ENCODE assay signal across 24 cellular contexts in genomic region chr7:134042307-134042706, GRCh38.
DNase-seq lines count a peak whose midpoint lies in the region; ATAC-seq, FAIRE-seq and TF ChIP-seq lines count a peak whose summit lies in the region.
"Had no signal": no experiment of that assay in that cellular context is flagged by ENCODE, and none has a peak within 500 bp of the region (broad histone marks: within the 10 kb centered on the region; RNA-seq: fewer than 3 reads in every experiment).

No MANE protein-coding gene starts in this region.

- H3K36me3 ChIP-seq in liver (ENCODE audit: control insufficient read depth in 4 of 4, insufficient read depth in 3 of 4, low read depth in 1 of 4, low read length in 3 of 4) (no peaks in the 10 kb centered on the region), HepG2 (replicated peaks in 1 of 2; ENCODE audit: control insufficient read depth in 1 of 2, insufficient read depth in 2 of 2, low read length in 2 of 2) (no peaks in the 10 kb centered on the region)

- DNase-seq in HepG2 (ENCODE audit: low spot score) = no peak
- peak; percentile 39 for DNase-seq in OCI-M1 (lab: John Stamatoyannopoulos, UW)
- peak; percentile 21 for DNase-seq in left kidney (ENCODE audit: low read depth, low spot score)
- no peak for DNase-seq in COLO829 (ENCODE audit: low spot score)
- no peak for DNase-seq in HUDEP-2 (lab: John Stamatoyannopoulos, UW; ENCODE audit: unreplicated experiment in 76 of 76)
- no peak for DNase-seq in activated CD8-positive, alpha-beta T cell treated with anti-CD3 and anti-CD28 coated beads for 36 hours
- no peak for DNase-seq in NCI-H2227 (lab: John Stamatoyannopoulos, UW; ENCODE audit: unreplicated experiment)
- DNase-seq: 8988T; C1 segment of cervical spinal cord; Calu3; CD8-positive, alpha-beta T cell; DMS153; H7; HFFc6; KBM-7; NCI-H1417; NCI-H1694 treated with DMSO at 0.1 percent for 48 hours; NCI-H2081 treated with DMSO at 0.1 percent for 48 hours; NCI-H2171 treated with DMSO at 0.1 percent for 48 hours; NCI-H446; NCI-H526 treated with DMSO at 0.1 percent for 48 hours had no signal

- H3K27ac Mint-ChIP-seq in activated CD8-positive, alpha-beta T cell treated with anti-CD3 and anti-CD28 coated beads for 36 hours = no peak overlapping the region
- H3K27ac Mint-ChIP-seq: CD8-positive, alpha-beta T cell; HFFc6 had no signal

- no peak overlapping the region for H3K4me2 ChIP-seq in HepG2 (ENCODE audit: low read depth, low read length)

- no peaks in the 10 kb centered on the region for H3K4me1 Mint-ChIP-seq in activated CD8-positive, alpha-beta T cell treated with anti-CD3 and anti-CD28 coated beads for 36 hours (ENCODE audit: low read depth)

- TF ChIP-seq EP300 in HepG2 (IDR thresholded peaks at IDR 0.05; ENCODE audit: low read depth in 2 of 2, low read length in 2 of 2) (no peak), HepG2 (CRISPR knock-in tag; IDR thresholded peaks at IDR 0.05; ENCODE audit: borderline replicate concordance) (no peak)

- H3K4me3 Mint-ChIP-seq in activated CD8-positive, alpha-beta T cell treated with anti-CD3 and anti-CD28 coated beads for 36 hours = no peak overlapping the region
- H3K4me3 Mint-ChIP-seq: CD8-positive, alpha-beta T cell; HFFc6 had no signal

- H3K36me3 Mint-ChIP-seq in activated CD8-positive, alpha-beta T cell treated with anti-CD3 and anti-CD28 coated beads for 36 hours (ENCODE audit: low read depth) = peaks cover 5% of the 10 kb centered on the region

- H3K9me3 ChIP-seq in liver (ENCODE audit: control insufficient read depth in 4 of 4, low read length in 3 of 4) (no peaks in the 10 kb centered on the region), HepG2 (ENCODE audit: low read length) (no peaks in the 10 kb centered on the region)

- H3K4me3 ChIP-seq in liver (ENCODE audit: low read depth in 1 of 3, low read length in 3 of 3) = no peak overlapping the region
- H3K4me3 ChIP-seq in HepG2 (replicated peaks in 1 of 3; ENCODE audit: insufficient read depth in 1 of 3, low read depth in 2 of 3, low read length in 3 of 3) = no peak overlapping the region

- CTCF ChIA-PET in HepG2 (lab: Yijun Ruan, JAX; ENCODE audit: low intra/inter-chr PET ratio, low total read pairs) = no interaction called here
- CTCF ChIA-PET in activated CD8-positive, alpha-beta T cell treated with anti-CD3 and anti-CD28 coated beads for 36 hours (lab: Charles Lee) = no interaction called here

- intact Hi-C loops in HepG2 (cut with micrococcal nuclease; ENCODE audit: unreplicated experiment) = no loop called here
- intact Hi-C loops in activated CD8-positive, alpha-beta T cell treated with anti-CD3 and anti-CD28 coated beads for 36 hours (cut with micrococcal nuclease) = no loop called here

- 34% methylated on average over 4 of the region's 4 CpGs for WGBS in liver
- WGBS in HepG2 (ENCODE audit: low lambda C conversion rate) = 65% methylated on average over 4 of the region's 4 CpGs

- TF ChIP-seq CTCF in liver (IDR thresholded peaks at IDR 0.05; ENCODE audit: low read depth, low read length, missing input control) (no peak), HepG2 (CRISPR knock-in tag; IDR thresholded peaks at IDR 0.05) (no peak)
- no peak for TF ChIP-seq CTCF in activated CD8-positive, alpha-beta T cell treated with anti-CD3 and anti-CD28 coated beads for 36 hours (IDR thresholded peaks at IDR 0.05)

- no peaks in the 10 kb centered on the region for H3K9me3 Mint-ChIP-seq in activated CD8-positive, alpha-beta T cell treated with anti-CD3 and anti-CD28 coated beads for 36 hours
- H3K9me3 Mint-ChIP-seq: CD8-positive, alpha-beta T cell; HFFc6 had no signal

- H3K4me1 ChIP-seq in liver (ENCODE audit: control insufficient read depth in 4 of 4, insufficient read depth in 4 of 4, low read length in 3 of 4) (no peaks in the 10 kb centered on the region), HepG2 (ENCODE audit: insufficient read depth, low read length) (no peaks in the 10 kb centered on the region)

- ATAC-seq in HepG2 = no peak
- no peak for ATAC-seq in activated CD8-positive, alpha-beta T cell treated with anti-CD3 and anti-CD28 coated beads for 36 hours
- ATAC-seq: CD8-positive, alpha-beta T cell had no signal

- TF ChIP-seq POLR2A in HepG2 (IDR thresholded peaks at IDR 0.05; ENCODE audit: insufficient read depth in 1 of 2, low read depth in 2 of 2, low read length in 2 of 2) = no peak

- BruUV-seq in HepG2 (replicated peaks; lab: Mats Ljungman, UMichigan) = no TSS peak

- no peaks in the 10 kb centered on the region for H3K27me3 Mint-ChIP-seq in activated CD8-positive, alpha-beta T cell treated with anti-CD3 and anti-CD28 coated beads for 36 hours

- H3K9ac ChIP-seq in liver (ENCODE audit: low read depth in 1 of 2, low read length in 2 of 2) (no peak overlapping the region), HepG2 (ENCODE audit: insufficient read depth, low read depth, low read length) (no peak overlapping the region)

- FAIRE-seq in HepG2 (lab: Jason Lieb, UNC) = no peak
- FAIRE-seq: GM12891, RCC 7860 had no signal

- H4K20me1 ChIP-seq in HepG2 (ENCODE audit: insufficient read depth, low read length) = no peaks in the 10 kb centered on the region

- no peak overlapping the region for H2AFZ ChIP-seq in HepG2 (ENCODE audit: low read length)

- TF ChIP-seq RAD21 in liver (IDR thresholded peaks at IDR 0.05) (peak in 1 of 2 donors; percentile 11), HepG2 (CRISPR knock-in tag; IDR thresholded peaks at IDR 0.05) (no peak)

- no peaks in the 10 kb centered on the region for H3K27me3 ChIP-seq in liver (ENCODE audit: control insufficient read depth in 4 of 4, insufficient read depth in 4 of 4, low read length in 3 of 4)
- H3K27me3 ChIP-seq in HepG2 (ENCODE audit: control insufficient read depth in 1 of 2, insufficient read depth in 2 of 2, low read length in 2 of 2) = no peaks in the 10 kb centered on the region

- H3K79me2 ChIP-seq in HepG2 (ENCODE audit: insufficient read depth, low read length) = no peaks in the 10 kb centered on the region

- POLR2A ChIA-PET in HepG2 (lab: Yijun Ruan, JAX) = no interaction called here
- POLR2A ChIA-PET in activated CD8-positive, alpha-beta T cell treated with anti-CD3 and anti-CD28 coated beads for 36 hours (lab: Charles Lee) = no interaction called here

- in situ Hi-C loops in HepG2 (cut with HindIII; ENCODE audit: extremely low pct_ligation_motif_present, low pct_unique_long_range_greater_than_20kb) = no loop called here

- H3K27ac ChIP-seq in liver (ENCODE audit: low read depth in 1 of 2, low read length in 2 of 2) (no peak overlapping the region), HepG2 (ENCODE audit: extremely low read length, insufficient read depth, low read length) (no peak overlapping the region)

TF ChIP-seq in liver, 16 proteins besides CTCF, POLR2A, EP300 and RAD21:
- TF ChIP-seq HNF4A (conservative IDR thresholded peaks at IDR 0.05) (peak in 1 of 2 donors; percentile 43), MAX (IDR thresholded peaks at IDR 0.05) (no peak), NR2F2 (IDR thresholded peaks at IDR 0.05) (no peak), YY1 (IDR thresholded peaks at IDR 0.05) (peak; percentile 19), RXRA (IDR thresholded peaks at IDR 0.05) (peak in 1 of 2 donors; percentile 49)
TF ChIP-seq in liver: peak in this region for 3.

TF ChIP-seq in HepG2, 621 proteins besides CTCF, POLR2A, EP300 and RAD21 (continues in another document):
- TF ChIP-seq PATZ1 (CRISPR knock-in tag; IDR thresholded peaks at IDR 0.05) (no peak), TSC22D2 (CRISPR knock-in tag; IDR thresholded peaks at IDR 0.05; ENCODE audit: borderline replicate concordance) (no peak), ZNF18 (CRISPR knock-in tag; IDR thresholded peaks at IDR 0.05; ENCODE audit: insufficient replicate concordance) (no peak), UBTF (CRISPR knock-in tag; IDR thresholded peaks at IDR 0.05) (no peak), MTA3 (CRISPR knock-in tag; IDR thresholded peaks at IDR 0.05) (no peak)

Comparison
In these comparisons a context has a peak if more than half of its experiments do, and no peak if none do; other contexts are left out.
1. DNase-seq: peak in OCI-M1 (single experiment) and left kidney (single experiment); none in HepG2 (single experiment), COLO829 (single experiment), HUDEP-2 (0 of 76), activated CD8-positive, alpha-beta T cell treated with anti-CD3 and anti-CD28 coated beads for 36 hours (single experiment) and NCI-H2227 (single experiment).